10 cellular contexts compared by ENCODE assay signal in genomic region chr5:140408750-140409241, GRCh38. TPM values are rescaled to one million over a fixed set of nuclear protein-coding genes. Genes with fewer than 3 reads are reported as not detected.
DNase-seq lines count a peak whose midpoint lies in the region; ATAC-seq and TF ChIP-seq lines count a peak whose summit lies in the region.
"Had no signal": no experiment of that assay in that cellular context is flagged by ENCODE, and none has a peak within 500 bp of the region (broad histone marks: within the 10 kb centered on the region; RNA-seq: fewer than 3 reads in every experiment).

No MANE protein-coding gene starts in this region.

- H3K4me3 ChIP-seq in SU-DHL-6 (ENCODE audit: insufficient read depth, low read length, poor library complexity, severe bottlenecking) = no peak overlapping the region
- H3K4me3 ChIP-seq: ascending aorta had no signal

- H3K4me2 ChIP-seq in SU-DHL-6 (ENCODE audit: low read depth, low read length, poor library complexity, severe bottlenecking) = peak overlapping the region; percentile 9

- H4K20me1 ChIP-seq in SU-DHL-6 (ENCODE audit: low read depth, low read length) = peaks cover 59% of the 10 kb centered on the region

- H3K9me3 ChIP-seq in SU-DHL-6 (ENCODE audit: insufficient read depth, low read length) = no peaks in the 10 kb centered on the region
- H3K9me3 ChIP-seq: ascending aorta had no signal

- H3K9me2 ChIP-seq in SU-DHL-6 (replicated peaks; ENCODE audit: insufficient read depth, low read length) = no peaks in the 10 kb centered on the region

- peaks cover 100% of the 10 kb centered on the region for H3K79me2 ChIP-seq in SU-DHL-6 (ENCODE audit: insufficient read depth, low read length)

- H3K9ac ChIP-seq in SU-DHL-6 (ENCODE audit: low read length) = no peak overlapping the region

- no peak overlapping the region for H2AFZ ChIP-seq in SU-DHL-6 (ENCODE audit: low read depth, low read length, severe bottlenecking)

- H3K27ac ChIP-seq in SU-DHL-6 (ENCODE audit: low read depth, low read length) = no peak overlapping the region
- H3K27ac ChIP-seq: ascending aorta had no signal

- DNase-seq in A172 (ENCODE audit: low spot score) (peak; percentile 7), H4 (ENCODE audit: low spot score) (peak; percentile 30), left lobe of liver (ENCODE audit: low spot score) (no peak)
- no peak for DNase-seq in activated CD4-positive, alpha-beta T cell treated with anti-CD3 and anti-CD28 coated beads for 48 hours
- DNase-seq: NK-92 treated with Interleukin-12 subunit alpha and Interleukin-12 subunit beta, amount 100 ng/mL, for 24 hours had no signal

- no peak for TF ChIP-seq CTCF in SU-DHL-6 (IDR thresholded peaks at IDR 0.05; ENCODE audit: insufficient read depth, low read length, poor library complexity, severe bottlenecking)

- ATAC-seq in left lobe of liver = peak; percentile 93
- ATAC-seq in GM21737 (IDR thresholded peaks at IDR 0.05; ENCODE audit: unreplicated experiment) = no peak
- ATAC-seq in GM19463 (IDR thresholded peaks at IDR 0.05; ENCODE audit: unreplicated experiment) = no peak
- no peak for ATAC-seq in HG03175 (IDR thresholded peaks at IDR 0.05; ENCODE audit: unreplicated experiment)

- no peaks in the 10 kb centered on the region for H3K27me3 ChIP-seq in SU-DHL-6 (ENCODE audit: low read length)
- H3K27me3 ChIP-seq: ascending aorta had no signal

- peaks cover 15% of the 10 kb centered on the region for H3K36me3 ChIP-seq in SU-DHL-6 (ENCODE audit: low read length)
- H3K36me3 ChIP-seq: ascending aorta had no signal

- H3F3A ChIP-seq in SU-DHL-6 (ENCODE audit: insufficient read depth) = peaks cover 15% of the 10 kb centered on the region

RNA-seq across cellular contexts. Expression of gene ANKHD1, which starts 7.2 kb away (rescaled TPM):
- total RNA-seq in A172 (2014; rRNA removed; shearing (Covaris generic)) = 49.3 and 51.3 TPM in 2 replicates
- total RNA-seq in H4 (2014; rRNA removed; shearing (Covaris generic)) = 29.7 and 35.5 TPM in 2 replicates
- total RNA-seq in left lobe of liver = 60.6 TPM

RNA-seq across cellular contexts. Expression of gene SLC4A9, which starts 48.8 kb away (rescaled TPM):
- not detected in 2 replicates for total RNA-seq in A172 (2014; rRNA removed; shearing (Covaris generic))
- not detected in 2 replicates for total RNA-seq in H4 (2014; rRNA removed; shearing (Covaris generic))
- total RNA-seq in left lobe of liver = 0.10 TPM
- total RNA-seq: ascending aorta had no signal

Comparison
In these comparisons a context has a peak if more than half of its experiments do, and no peak if none do; other contexts are left out.
1. DNase-seq: peak in A172 (single experiment) and H4 (single experiment); none in left lobe of liver (single experiment) and activated CD4-positive, alpha-beta T cell treated with anti-CD3 and anti-CD28 coated beads for 48 hours (single experiment).